In the genomic region with DNA sequence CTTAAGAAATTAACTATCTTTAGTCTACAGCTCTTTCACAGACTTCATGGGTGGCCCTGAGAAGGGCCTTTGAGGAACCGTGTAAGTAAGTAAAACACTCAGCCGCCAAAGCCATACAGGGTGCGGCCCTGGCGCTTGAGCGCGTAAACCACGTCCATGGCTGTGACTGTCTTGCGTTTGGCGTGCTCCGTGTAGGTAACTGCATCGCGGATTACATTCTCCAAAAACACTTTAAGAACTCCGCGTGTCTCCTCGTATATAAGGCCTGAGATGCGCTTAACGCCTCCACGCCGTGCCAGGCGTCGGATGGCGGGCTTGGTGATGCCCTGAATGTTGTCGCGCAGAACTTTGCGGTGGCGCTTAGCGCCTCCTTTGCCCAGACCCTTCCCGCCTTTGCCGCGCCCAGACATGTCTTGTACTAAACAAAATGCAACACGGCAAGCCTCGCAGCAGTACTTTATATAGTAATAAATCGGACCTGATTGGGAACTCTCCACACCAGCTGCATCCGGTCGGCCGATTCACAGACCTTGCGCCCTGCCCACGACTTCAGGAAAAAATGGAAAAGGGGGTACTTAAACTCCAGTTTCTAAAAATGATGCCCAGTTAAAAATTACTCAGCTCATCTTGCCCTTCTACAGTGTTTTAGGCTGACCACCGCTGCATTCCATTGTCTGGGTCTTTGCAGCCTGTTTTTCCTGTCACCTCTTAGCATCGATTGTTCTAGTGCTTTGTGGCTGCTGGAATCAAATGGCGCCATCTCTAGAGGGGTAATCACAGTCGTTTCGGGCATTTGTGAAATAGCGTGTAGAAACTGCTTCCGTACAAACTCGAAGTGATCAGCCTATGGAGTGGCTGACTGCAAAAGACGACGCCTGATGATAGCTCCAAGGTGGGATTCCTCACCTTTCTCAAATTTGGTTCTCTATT, we compare ENCODE assay signal across 8 cellular contexts. TPM values are rescaled to one million over a fixed set of nuclear protein-coding genes. Genes with fewer than 3 reads are reported as not detected.
DNase-seq lines count a peak whose midpoint lies in the region; ATAC-seq and TF ChIP-seq lines count a peak whose summit lies in the region.

No MANE protein-coding gene starts in this region.

- H3K4me1 ChIP-seq in A673 (ENCODE audit: insufficient read depth, low read length, poor library complexity, severe bottlenecking) = peaks cover 7% of the 10 kb centered on the region
- H3K4me1 ChIP-seq in PC-3 (ENCODE audit: insufficient read depth, low read length) = no peaks in the 10 kb centered on the region

- peak; percentile 99 for TF ChIP-seq POLR2A in GM19099 (IDR thresholded peaks at IDR 0.05; ENCODE audit: extremely low read depth, insufficient read length, low read depth)

- H3K36me3 Mint-ChIP-seq in T-helper 17 cell (ENCODE audit: low read depth) (no peaks in the 10 kb centered on the region), brain (no peaks in the 10 kb centered on the region), immature natural killer cell (no peaks in the 10 kb centered on the region)

- H3K9me2 ChIP-seq in PC-3 (replicated peaks; ENCODE audit: low read length) = no peaks in the 10 kb centered on the region

- no peaks in the 10 kb centered on the region for H3K9me3 ChIP-seq in A673 (ENCODE audit: low read depth, low read length, poor library complexity, severe bottlenecking)
- H3K9me3 ChIP-seq in T-helper 17 cell (ENCODE audit: control insufficient read depth, low read length, poor library complexity, severe bottlenecking) = no peaks in the 10 kb centered on the region
- no peaks in the 10 kb centered on the region for H3K9me3 ChIP-seq in PC-3 (ENCODE audit: low read length)

- BruUV-seq in A673 (replicated peaks; lab: Mats Ljungman, UMichigan) = TSS peak; percentile 82
- no TSS peak for BruUV-seq in PC-3 (replicated peaks; lab: Mats Ljungman, UMichigan)

- H3K9me3 Mint-ChIP-seq in brain (peaks cover 0 to 10% (median 3%) of the 10 kb centered on the region in 5 experiments), immature natural killer cell (no peaks in the 10 kb centered on the region)

- intact Hi-C loops in A673 (cut with micrococcal nuclease; ENCODE audit: unreplicated experiment) (loop anchor here (2.0 kb wide), 1 partner anchor 17 kb away; a partner anchor contains a TSS), PC-3 (cut with micrococcal nuclease) (no loop called here)

- H3K4me1 Mint-ChIP-seq in T-helper 17 cell (peaks cover 19% of the 10 kb centered on the region), brain (peaks cover 40% of the 10 kb centered on the region), immature natural killer cell (peaks cover 42 to 45% of the 10 kb centered on the region in 2 donors)

- H3K9ac ChIP-seq in PC-3 (ENCODE audit: low read length) = no peak overlapping the region

- H4K20me1 ChIP-seq in PC-3 (ENCODE audit: low read length) = no peaks in the 10 kb centered on the region

- H3K27me3 ChIP-seq in A673 (replicated peaks; ENCODE audit: insufficient read depth, low read depth, low read length, poor library complexity) (no peaks in the 10 kb centered on the region), PC-3 (ENCODE audit: low read length) (no peaks in the 10 kb centered on the region)

- TF ChIP-seq CTCF in A673 (conservative IDR thresholded peaks at IDR 0.05; ENCODE audit: low read depth, low read length) = 0 out of 2 replicates have a peak, but pooled peaks have one; percentile 7
- TF ChIP-seq CTCF in brain (conservative IDR thresholded peaks at IDR 0.05) = no peak
- no peak for TF ChIP-seq CTCF in PC-3 (conservative IDR thresholded peaks at IDR 0.05; ENCODE audit: low read depth, low read length)

- DNase-seq in A673 (ENCODE audit: low spot score) = peak; percentile 92
- DNase-seq in M059J (ENCODE audit: low read depth) = peak; percentile 95
- peak; percentile 29 to 45 (median 31) for DNase-seq in T-helper 17 cell
- peak; percentile 68 to 76 (median 75) for DNase-seq in immature natural killer cell
- DNase-seq in stimulated activated CD4-positive, alpha-beta T cell treated with anti-CD3 and anti-CD28 coated beads, Interleukin-15, amount 100 ng/mL, for 24 hours = peak; percentile 82
- no peak for DNase-seq in PC-3

- H3K36me3 ChIP-seq in A673 (ENCODE audit: insufficient read depth, low read length, poor library complexity, severe bottlenecking) = no peaks in the 10 kb centered on the region
- no peaks in the 10 kb centered on the region for H3K36me3 ChIP-seq in PC-3 (ENCODE audit: low read depth, low read length)

- no peaks in the 10 kb centered on the region for H3K79me2 ChIP-seq in PC-3 (ENCODE audit: low read length)

- no peak overlapping the region for H2AFZ ChIP-seq in PC-3 (ENCODE audit: low read length)

- H3F3A ChIP-seq in PC-3 (ENCODE audit: low read length, unreplicated experiment) = no peaks in the 10 kb centered on the region

- H3K27ac ChIP-seq in A673 (ENCODE audit: low read depth, low read length, poor library complexity, severe bottlenecking) (peak overlapping the region; percentile 93), PC-3 (ENCODE audit: low read length) (no peak overlapping the region)

- H3K27ac Mint-ChIP-seq in T-helper 17 cell (peak overlapping the region; percentile 99), brain (peak overlapping the region; percentile 72 to 96 (median 90)), immature natural killer cell (peak overlapping the region; percentile 90 to 95 (median 94))

- H3K4me2 ChIP-seq in PC-3 (ENCODE audit: low read length) = no peak overlapping the region

- POLR2A ChIA-PET in A673 (lab: Charles Lee; ENCODE audit: low non-redundant PET) (interaction anchor here (0.6 to 3.1 kb wide), 4 partner anchors 17 to 1605 kb away, joined by 7 to 66 read pairs (median 22); a partner anchor contains a TSS), PC-3 (lab: Charles Lee; ENCODE audit: unreplicated experiment) (no interaction called here)

- ATAC-seq in T-helper 17 cell = peak; percentile 46
- ATAC-seq in PC-3 = no peak

- peak overlapping the region; percentile 62 for H3K4me3 ChIP-seq in A673 (ENCODE audit: low read depth, low read length, poor library complexity, severe bottlenecking)
- H3K4me3 ChIP-seq in PC-3 (ENCODE audit: low read length) = no peak overlapping the region

- peak overlapping the region; percentile 89 for H3K4me3 Mint-ChIP-seq in T-helper 17 cell
- peak overlapping the region; percentile 85 to 98 (median 91) for H3K4me3 Mint-ChIP-seq in brain
- peak overlapping the region; percentile 81 to 94 (median 88) for H3K4me3 Mint-ChIP-seq in immature natural killer cell

- H3K27me3 Mint-ChIP-seq in T-helper 17 cell (no peaks in the 10 kb centered on the region), brain (peaks cover 16% of the 10 kb centered on the region), immature natural killer cell (ENCODE audit: low read depth in 3 of 3) (peaks cover 19 to 31% (median 27%) of the 10 kb centered on the region in 3 donors)

- CTCF ChIA-PET in A673 (lab: Charles Lee) = no interaction called here
- CTCF ChIA-PET in PC-3 (lab: Charles Lee) = no interaction called here

RNA-seq across cellular contexts. Expression of a gene that starts 38.8 kb away (rescaled TPM):
- total RNA-seq in A673 (2021) = not detected in 2 replicates
- total RNA-seq in M059J (2014; rRNA removed; shearing (Covaris generic)) = not detected in 2 replicates
- not detected for total RNA-seq in T-helper 17 cell
- polyA plus RNA-seq in brain (ENCODE audit: insufficient read depth, low read depth, low replicate concordance) = not detected
- not detected for polyA plus RNA-seq in immature natural killer cell
- total RNA-seq in PC-3 (2014; rRNA removed) = not detected in 2 replicates
